23 cellular contexts compared by ENCODE assay signal in genomic region chr12:7441216-7441615, GRCh38. TPM values are rescaled to one million over a fixed set of nuclear protein-coding genes. Genes with fewer than 3 reads are reported as not detected.
DNase-seq lines count a peak whose midpoint lies in the region; ATAC-seq and TF ChIP-seq lines count a peak whose summit lies in the region.
"Had no signal": no experiment of that assay in that cellular context is flagged by ENCODE, and none has a peak within 500 bp of the region (broad histone marks: within the 10 kb centered on the region; RNA-seq: fewer than 3 reads in every experiment).

No MANE protein-coding gene starts in this region.

- H3K27ac Mint-ChIP-seq in activated naive CD8-positive, alpha-beta T cell, result no peak overlapping the region
- H3K27ac Mint-ChIP-seq in activated naive CD8-positive, alpha-beta T cell treated with anti-CD3 and anti-CD28 coated beads, Interleukin-2, amount 50 U/mL, for 24 hours, result no peak overlapping the region
- H3K27ac Mint-ChIP-seq in dendritic cell treated with granulocyte-macrophage colony-stimulating factor and Interleukin-4, amounts not matched to agents 40 ng/mL and 50 ng/mL, for 4 days, result no peak overlapping the region
- H3K27ac Mint-ChIP-seq in neural crest cell (ENCODE audit: unreplicated experiment), result no peak overlapping the region
- no peak overlapping the region for H3K27ac Mint-ChIP-seq in T-helper 2 cell treated with Interferon-gamma antibody and Interleukin-4, amounts not matched to agents 5 μg/mL and 100 μg/mL, for 36 hours
- H3K27ac Mint-ChIP-seq: H9, HFFc6 had no signal

- no peak for TF ChIP-seq CTCF in neural crest cell (conservative IDR thresholded peaks at IDR 0.05)

- no peak for DNase-seq in activated naive CD8-positive, alpha-beta T cell treated with anti-CD3 and anti-CD28 coated beads, Interleukin-2, amount 50 U/mL, for 24 hours
- DNase-seq in neural crest cell (ENCODE audit: low read depth, low spot score) (no peak), sciatic nerve (ENCODE audit: low spot score) (no peak)
- DNase-seq in T-helper 2 cell treated with Interferon-gamma antibody and Interleukin-4, amounts not matched to agents 5 μg/mL and 100 μg/mL, for 36 hours (ENCODE audit: low spot score), result no peak
- no peak for DNase-seq in activated effector memory CD4-positive, alpha-beta T cell treated with anti-CD3 and anti-CD28 coated beads, Interleukin-2, amount 50 U/mL, for 16 hours
- DNase-seq: ACHN; DMS53; GDM1; H9; HFFc6; Karpas-422; NCI-H1694; NCI-H2081; NCI-H2171; NCI-H345; NCI-H524; NCI-H774; NK-92 treated with Interleukin-12 subunit alpha and Interleukin-12 subunit beta, amount 100 ng/mL, for 24 hours; SIG-M5 had no signal

- peak overlapping the region; percentile 6 for H3K4me3 Mint-ChIP-seq in activated naive CD8-positive, alpha-beta T cell
- H3K4me3 Mint-ChIP-seq in activated naive CD8-positive, alpha-beta T cell treated with anti-CD3 and anti-CD28 coated beads, Interleukin-2, amount 50 U/mL, for 24 hours, result no peak overlapping the region
- H3K4me3 Mint-ChIP-seq in dendritic cell treated with granulocyte-macrophage colony-stimulating factor and Interleukin-4, amounts not matched to agents 40 ng/mL and 50 ng/mL, for 4 days, result peak overlapping the region; percentile 28
- H3K4me3 Mint-ChIP-seq in neural crest cell, result peak overlapping the region; percentile 24
- H3K4me3 Mint-ChIP-seq in T-helper 2 cell treated with Interferon-gamma antibody and Interleukin-4, amounts not matched to agents 5 μg/mL and 100 μg/mL, for 36 hours, result no peak overlapping the region
- H3K4me3 Mint-ChIP-seq: HFFc6 had no signal

- intact Hi-C loops in dendritic cell treated with granulocyte-macrophage colony-stimulating factor and Interleukin-4, amounts not matched to agents 40 ng/mL and 50 ng/mL, for 4 days (cut with micrococcal nuclease), result loop anchor here (10.0 kb wide), 1 partner anchor 64 kb away; the partner anchor contains the start of gene CD163
- intact Hi-C loops in sciatic nerve (cut with DNase I), result no loop called here

- peaks cover 22% of the 10 kb centered on the region for H3K27me3 Mint-ChIP-seq in activated naive CD8-positive, alpha-beta T cell
- peaks cover 38% of the 10 kb centered on the region for H3K27me3 Mint-ChIP-seq in activated naive CD8-positive, alpha-beta T cell treated with anti-CD3 and anti-CD28 coated beads, Interleukin-2, amount 50 U/mL, for 24 hours
- peaks cover 30% of the 10 kb centered on the region for H3K27me3 Mint-ChIP-seq in dendritic cell treated with granulocyte-macrophage colony-stimulating factor and Interleukin-4, amounts not matched to agents 40 ng/mL and 50 ng/mL, for 4 days
- peaks cover 28% of the 10 kb centered on the region for H3K27me3 Mint-ChIP-seq in neural crest cell (ENCODE audit: low read depth)
- peaks cover 48% of the 10 kb centered on the region for H3K27me3 Mint-ChIP-seq in T-helper 2 cell treated with Interferon-gamma antibody and Interleukin-4, amounts not matched to agents 5 μg/mL and 100 μg/mL, for 36 hours (ENCODE audit: low read depth)

- H3K4me1 Mint-ChIP-seq in activated naive CD8-positive, alpha-beta T cell (ENCODE audit: low read depth), result peaks cover 3% of the 10 kb centered on the region
- H3K4me1 Mint-ChIP-seq in activated naive CD8-positive, alpha-beta T cell treated with anti-CD3 and anti-CD28 coated beads, Interleukin-2, amount 50 U/mL, for 24 hours, result no peaks in the 10 kb centered on the region
- peaks cover 50% of the 10 kb centered on the region for H3K4me1 Mint-ChIP-seq in dendritic cell treated with granulocyte-macrophage colony-stimulating factor and Interleukin-4, amounts not matched to agents 40 ng/mL and 50 ng/mL, for 4 days (ENCODE audit: low read depth)
- peaks cover 5% of the 10 kb centered on the region for H3K4me1 Mint-ChIP-seq in neural crest cell
- no peaks in the 10 kb centered on the region for H3K4me1 Mint-ChIP-seq in T-helper 2 cell treated with Interferon-gamma antibody and Interleukin-4, amounts not matched to agents 5 μg/mL and 100 μg/mL, for 36 hours (ENCODE audit: low read depth)

- H3K36me3 Mint-ChIP-seq in activated naive CD8-positive, alpha-beta T cell, result peaks cover 3% of the 10 kb centered on the region
- H3K36me3 Mint-ChIP-seq in activated naive CD8-positive, alpha-beta T cell treated with anti-CD3 and anti-CD28 coated beads, Interleukin-2, amount 50 U/mL, for 24 hours (ENCODE audit: low read depth), result no peaks in the 10 kb centered on the region
- H3K36me3 Mint-ChIP-seq in dendritic cell treated with granulocyte-macrophage colony-stimulating factor and Interleukin-4, amounts not matched to agents 40 ng/mL and 50 ng/mL, for 4 days (ENCODE audit: low read depth), result peaks cover 28% of the 10 kb centered on the region
- H3K36me3 Mint-ChIP-seq in neural crest cell (ENCODE audit: low read depth), result peaks cover 14% of the 10 kb centered on the region
- no peaks in the 10 kb centered on the region for H3K36me3 Mint-ChIP-seq in T-helper 2 cell treated with Interferon-gamma antibody and Interleukin-4, amounts not matched to agents 5 μg/mL and 100 μg/mL, for 36 hours (ENCODE audit: low read depth)

- ATAC-seq in activated naive CD8-positive, alpha-beta T cell treated with anti-CD3 and anti-CD28 coated beads, Interleukin-2, amount 50 U/mL, for 24 hours, result no peak
- ATAC-seq in GM21723 (IDR thresholded peaks at IDR 0.05; ENCODE audit: unreplicated experiment) (no peak), sciatic nerve (no peak)
- ATAC-seq: Panc1 had no signal

- no peaks in the 10 kb centered on the region for H3K9me3 Mint-ChIP-seq in activated naive CD8-positive, alpha-beta T cell (ENCODE audit: low read depth)
- no peaks in the 10 kb centered on the region for H3K9me3 Mint-ChIP-seq in activated naive CD8-positive, alpha-beta T cell treated with anti-CD3 and anti-CD28 coated beads, Interleukin-2, amount 50 U/mL, for 24 hours
- peaks cover 8% of the 10 kb centered on the region for H3K9me3 Mint-ChIP-seq in dendritic cell treated with granulocyte-macrophage colony-stimulating factor and Interleukin-4, amounts not matched to agents 40 ng/mL and 50 ng/mL, for 4 days
- H3K9me3 Mint-ChIP-seq in neural crest cell, result peaks cover 15% of the 10 kb centered on the region
- H3K9me3 Mint-ChIP-seq in T-helper 2 cell treated with Interferon-gamma antibody and Interleukin-4, amounts not matched to agents 5 μg/mL and 100 μg/mL, for 36 hours, result no peaks in the 10 kb centered on the region
- H3K9me3 Mint-ChIP-seq: HFFc6 had no signal

RNA-seq across cellular contexts. Expression of gene CD163L1, which starts 2.7 kb away (rescaled TPM):
- total RNA-seq in neural crest cell, result 1.2 and 1.6 TPM in 2 replicates
- total RNA-seq in sciatic nerve, result 12.0 TPM

Comparison
In these comparisons a context has a peak if more than half of its experiments do, and no peak if none do; other contexts are left out.
1. H3K4me3 Mint-ChIP-seq: peak in activated naive CD8-positive, alpha-beta T cell (single experiment), dendritic cell treated with granulocyte-macrophage colony-stimulating factor and Interleukin-4, amounts not matched to agents 40 ng/mL and 50 ng/mL, for 4 days (single experiment) and neural crest cell (single experiment); none in activated naive CD8-positive, alpha-beta T cell treated with anti-CD3 and anti-CD28 coated beads, Interleukin-2, amount 50 U/mL, for 24 hours (single experiment) and T-helper 2 cell treated with Interferon-gamma antibody and Interleukin-4, amounts not matched to agents 5 μg/mL and 100 μg/mL, for 36 hours (single experiment).